ENCODE assay signal across 17 cellular contexts in genomic region chr3:9448643-9449042, GRCh38. TPM values are rescaled to one million over a fixed set of nuclear protein-coding genes. Genes with fewer than 3 reads are reported as not detected.
DNase-seq lines count a peak whose midpoint lies in the region; ATAC-seq and TF ChIP-seq lines count a peak whose summit lies in the region.
"Had no signal": no experiment of that assay in that cellular context is flagged by ENCODE, and none has a peak within 500 bp of the region (broad histone marks: within the 10 kb centered on the region; RNA-seq: fewer than 3 reads in every experiment).

No MANE protein-coding gene starts in this region.

- CTCF ChIA-PET in activated CD4-positive, alpha-beta memory T cell treated with anti-CD3 and anti-CD28 coated beads for 36 hours (lab: Charles Lee), result interaction anchor here (1.4 kb wide), 1 partner anchor 95 kb away, joined by 4 read pairs; no protein-coding TSS in a partner anchor
- CTCF ChIA-PET in activated CD4-positive, alpha-beta memory T cell treated with anti-CD3 and anti-CD28 coated beads, Interleukin-2, amount 10 ng/mL, durations not matched to agents 7 days and 5 days (lab: Charles Lee), result no interaction called here

- no peak for DNase-seq in activated CD4-positive, alpha-beta memory T cell treated with anti-CD3 and anti-CD28 coated beads for 36 hours
- no peak for DNase-seq in activated CD4-positive, alpha-beta memory T cell treated with anti-CD3 and anti-CD28 coated beads, Interleukin-2, amount 10 ng/mL, durations not matched to agents 7 days and 5 days
- DNase-seq in OCI-M1 (lab: John Stamatoyannopoulos, UW) (peak; percentile 24), fibroblast of mammary gland (ENCODE audit: low read depth) (peak; percentile 36), stromal cell of bone marrow (ENCODE audit: low read depth) (peak; percentile 13), NOMO-1 (lab: John Stamatoyannopoulos, UW; ENCODE audit: unreplicated experiment in 2 of 2) (no peak), suprapubic skin (ENCODE audit: low spot score in 2 of 2) (no peak)
- DNase-seq: ACHN; adrenal gland; heart left ventricle; NCI-H69; sigmoid colon; stimulated activated CD4-positive, alpha-beta T cell treated with anti-CD3 and anti-CD28 coated beads, Interleukin-4, amount 100 ng/mL, for 24 hours; transverse colon had no signal

- peak overlapping the region; percentile 28 for H3K27ac Mint-ChIP-seq in activated CD4-positive, alpha-beta memory T cell treated with anti-CD3 and anti-CD28 coated beads for 36 hours
- no peak overlapping the region for H3K27ac Mint-ChIP-seq in activated CD4-positive, alpha-beta memory T cell treated with anti-CD3 and anti-CD28 coated beads, Interleukin-2, amount 10 ng/mL, durations not matched to agents 7 days and 5 days

- 87% methylated on average over 1 of the region's 1 CpG for WGBS in suprapubic skin

- H3K4me3 ChIP-seq in fibroblast of mammary gland (ENCODE audit: control insufficient read depth, low read depth, low read length) (no peak overlapping the region), suprapubic skin (no peak overlapping the region)
- H3K4me3 ChIP-seq: adrenal gland, heart left ventricle, sigmoid colon, transverse colon had no signal

- no peaks in the 10 kb centered on the region for H3K9me3 ChIP-seq in suprapubic skin
- H3K9me3 ChIP-seq: adrenal gland, heart left ventricle, neutrophil, sigmoid colon, transverse colon had no signal

- TF ChIP-seq EP300 in suprapubic skin (IDR thresholded peaks at IDR 0.05), result no peak

- intact Hi-C loops in activated CD4-positive, alpha-beta memory T cell treated with anti-CD3 and anti-CD28 coated beads for 36 hours (cut with micrococcal nuclease), result no loop called here

- H3K9me3 Mint-ChIP-seq in activated CD4-positive, alpha-beta memory T cell treated with anti-CD3 and anti-CD28 coated beads for 36 hours, result no peaks in the 10 kb centered on the region
- H3K9me3 Mint-ChIP-seq in activated CD4-positive, alpha-beta memory T cell treated with anti-CD3 and anti-CD28 coated beads, Interleukin-2, amount 10 ng/mL, durations not matched to agents 7 days and 5 days, result no peaks in the 10 kb centered on the region

- H3K27ac ChIP-seq in suprapubic skin, result no peak overlapping the region
- H3K27ac ChIP-seq: adrenal gland, heart left ventricle, neutrophil, RWPE1, sigmoid colon, transverse colon had no signal

- H3K4me1 ChIP-seq in suprapubic skin, result no peaks in the 10 kb centered on the region

- POLR2A ChIA-PET in activated CD4-positive, alpha-beta memory T cell treated with anti-CD3 and anti-CD28 coated beads for 36 hours (lab: Charles Lee), result no interaction called here
- POLR2A ChIA-PET in activated CD4-positive, alpha-beta memory T cell treated with anti-CD3 and anti-CD28 coated beads, Interleukin-2, amount 10 ng/mL, durations not matched to agents 7 days and 5 days (lab: Charles Lee), result no interaction called here

- no peaks in the 10 kb centered on the region for H3K27me3 Mint-ChIP-seq in activated CD4-positive, alpha-beta memory T cell treated with anti-CD3 and anti-CD28 coated beads for 36 hours
- H3K27me3 Mint-ChIP-seq in activated CD4-positive, alpha-beta memory T cell treated with anti-CD3 and anti-CD28 coated beads, Interleukin-2, amount 10 ng/mL, durations not matched to agents 7 days and 5 days, result no peaks in the 10 kb centered on the region

- H3K4me1 Mint-ChIP-seq in activated CD4-positive, alpha-beta memory T cell treated with anti-CD3 and anti-CD28 coated beads for 36 hours (ENCODE audit: low read depth), result peaks cover 38% of the 10 kb centered on the region
- peaks cover 37% of the 10 kb centered on the region for H3K4me1 Mint-ChIP-seq in activated CD4-positive, alpha-beta memory T cell treated with anti-CD3 and anti-CD28 coated beads, Interleukin-2, amount 10 ng/mL, durations not matched to agents 7 days and 5 days

- H3K27me3 ChIP-seq in suprapubic skin, result no peaks in the 10 kb centered on the region
- H3K27me3 ChIP-seq: adrenal gland, heart left ventricle, neutrophil, sigmoid colon, transverse colon had no signal

- TF ChIP-seq POLR2A in suprapubic skin (IDR thresholded peaks at IDR 0.05), result no peak

- ATAC-seq in GM21717 (IDR thresholded peaks at IDR 0.05; ENCODE audit: unreplicated experiment), result no peak
- ATAC-seq: heart left ventricle had no signal

- no peak for TF ChIP-seq CTCF in fibroblast of mammary gland (conservative IDR thresholded peaks at IDR 0.05; ENCODE audit: control insufficient read depth, insufficient read depth, low read depth, low read length)
- TF ChIP-seq CTCF in suprapubic skin (IDR thresholded peaks at IDR 0.05), result no peak

- H3K36me3 ChIP-seq in suprapubic skin, result peaks cover 97% of the 10 kb centered on the region

- peaks cover 55% of the 10 kb centered on the region for H3K36me3 Mint-ChIP-seq in activated CD4-positive, alpha-beta memory T cell treated with anti-CD3 and anti-CD28 coated beads for 36 hours
- peaks cover 76% of the 10 kb centered on the region for H3K36me3 Mint-ChIP-seq in activated CD4-positive, alpha-beta memory T cell treated with anti-CD3 and anti-CD28 coated beads, Interleukin-2, amount 10 ng/mL, durations not matched to agents 7 days and 5 days (ENCODE audit: low read depth)

- H3K4me3 Mint-ChIP-seq in activated CD4-positive, alpha-beta memory T cell treated with anti-CD3 and anti-CD28 coated beads for 36 hours, result no peak overlapping the region
- H3K4me3 Mint-ChIP-seq in activated CD4-positive, alpha-beta memory T cell treated with anti-CD3 and anti-CD28 coated beads, Interleukin-2, amount 10 ng/mL, durations not matched to agents 7 days and 5 days, result no peak overlapping the region

RNA-seq across cellular contexts. Expression of gene SETD5, which starts 51.2 kb away (rescaled TPM):
- 100 to 1,000 TPM in 1 of 2 experiments, 10 to 100 TPM in 1; 98.0 to 103 TPM for total RNA-seq in activated CD4-positive, alpha-beta memory T cell treated with anti-CD3 and anti-CD28 coated beads for 36 hours
- total RNA-seq in activated CD4-positive, alpha-beta memory T cell treated with anti-CD3 and anti-CD28 coated beads, Interleukin-2, amount 10 ng/mL, durations not matched to agents 7 days and 5 days, result 100 to 1,000 TPM; 110 to 111 TPM
- 100 to 1,000 TPM in 2 of 4 donors, 10 to 100 TPM in 2; 72.5 to 272 (median 108) TPM for total RNA-seq in suprapubic skin

Comparison
In these comparisons a context has a peak if more than half of its experiments do, and no peak if none do; other contexts are left out.
1. DNase-seq: peak in OCI-M1 (single experiment), fibroblast of mammary gland (single experiment) and stromal cell of bone marrow (single experiment); none in activated CD4-positive, alpha-beta memory T cell treated with anti-CD3 and anti-CD28 coated beads for 36 hours (single experiment), activated CD4-positive, alpha-beta memory T cell treated with anti-CD3 and anti-CD28 coated beads, Interleukin-2, amount 10 ng/mL, durations not matched to agents 7 days and 5 days (single experiment), NOMO-1 (0 of 2) and suprapubic skin (0 of 2).